In genomic region chr15:77607894-77608261, GRCh38 we compare ENCODE assay signal across 16 cellular contexts. TPM values are rescaled to one million over a fixed set of nuclear protein-coding genes. Genes with fewer than 3 reads are reported as not detected.
DNase-seq lines count a peak whose midpoint lies in the region; ATAC-seq and TF ChIP-seq lines count a peak whose summit lies in the region.
"Had no signal": no experiment of that assay in that cellular context is flagged by ENCODE, and none has a peak within 500 bp of the region (broad histone marks: within the 10 kb centered on the region; RNA-seq: fewer than 3 reads in every experiment).

No MANE protein-coding gene starts in this region.

- no peaks in the 10 kb centered on the region for H3K9me3 Mint-ChIP-seq in activated T-cell treated with anti-CD3 and anti-CD28 coated beads, Interleukin-2, amount 50 U/mL, for 24 hours

- 90 to 93% (median 91%) methylated on average over 4 to 5 of the region's 5 CpGs for WGBS in heart left ventricle, 4 donors

- H3K27me3 Mint-ChIP-seq in activated T-cell treated with anti-CD3 and anti-CD28 coated beads, Interleukin-2, amount 50 U/mL, for 24 hours: peaks cover 19% of the 10 kb centered on the region

- H3K27ac ChIP-seq in left ventricle myocardium inferior (replicated peaks) (peak overlapping the region; percentile 64), heart left ventricle (peak overlapping the region in 6 of 12 donors; percentile 46 to 66 (median 50)), Panc1 (ENCODE audit: low read length) (peak overlapping the region; percentile 57; the same call in 1 of the 2 replicates)
- H3K27ac ChIP-seq: lower lobe of right lung, neutrophil had no signal

- intact Hi-C loops in left ventricle myocardium inferior (cut with micrococcal nuclease): no loop called here
- intact Hi-C loops in heart left ventricle (cut with DNase I): no loop called here
- intact Hi-C loops in Panc1 (cut with micrococcal nuclease; ENCODE audit: unreplicated experiment): no loop called here

- no peak overlapping the region for H3K27ac Mint-ChIP-seq in activated T-cell treated with anti-CD3 and anti-CD28 coated beads, Interleukin-2, amount 50 U/mL, for 24 hours

- TF ChIP-seq CTCF in left ventricle myocardium inferior (IDR thresholded peaks at IDR 0.05; ENCODE audit: borderline replicate concordance) (no peak), heart left ventricle (IDR thresholded peaks at IDR 0.05) (no peak), Panc1 (IDR thresholded peaks at IDR 0.05) (no peak)

- no peaks in the 10 kb centered on the region for H3K9me3 ChIP-seq in left ventricle myocardium inferior (replicated peaks)
- H3K9me3 ChIP-seq in heart left ventricle: no peaks in the 10 kb centered on the region
- H3K9me3 ChIP-seq in Panc1 (ENCODE audit: control insufficient read depth, insufficient read depth, low read depth, low read length): no peaks in the 10 kb centered on the region
- H3K9me3 ChIP-seq: lower lobe of right lung, neutrophil had no signal

- POLR2A ChIA-PET in Panc1 (lab: Charles Lee): no interaction called here

- ATAC-seq in heart left ventricle (no peak), Panc1 (no peak)
- ATAC-seq: lower lobe of right lung had no signal

- H3K4me3 ChIP-seq in left ventricle myocardium inferior (no peak overlapping the region), heart left ventricle (no peak overlapping the region), Panc1 (ENCODE audit: low read depth in 2 of 2, low read length in 2 of 2) (no peak overlapping the region)
- H3K4me3 ChIP-seq: lower lobe of right lung had no signal

- no peak for TF ChIP-seq POLR2A in heart left ventricle (IDR thresholded peaks at IDR 0.05)

- no peaks in the 10 kb centered on the region for H3K36me3 Mint-ChIP-seq in activated T-cell treated with anti-CD3 and anti-CD28 coated beads, Interleukin-2, amount 50 U/mL, for 24 hours (ENCODE audit: low read depth)

- DNase-seq in left ventricle myocardium inferior (no peak), heart left ventricle (no peak), Panc1 (ENCODE audit: low read depth, low spot score) (no peak), globus pallidus (ENCODE audit: low spot score) (peak; percentile 78), NOMO-1 treated with DMSO at 0.1 percent for 48 hours (lab: John Stamatoyannopoulos, UW; ENCODE audit: unreplicated experiment) (no peak), islet precursor cell (no peak), COR-L47 (lab: John Stamatoyannopoulos, UW) (no peak)
- no peak for DNase-seq in activated T-cell treated with anti-CD3 and anti-CD28 coated beads, Interleukin-2, amount 50 U/mL, for 24 hours
- DNase-seq: activated gamma-delta T cell; DMS79; effector CD4-positive, alpha-beta T cell; lower lobe of right lung; small intestine had no signal

- in situ Hi-C loops in Panc1 (cut with HindIII; ENCODE audit: low pct_unique_long_range_greater_than_20kb, low sequenced_read_pairs): no loop called here

- BruUV-seq in Panc1 (replicated peaks; lab: Mats Ljungman, UMichigan): no TSS peak

- CTCF ChIA-PET in Panc1 (lab: Charles Lee): interaction anchor here (0.6 to 1.4 kb wide), 2 partner anchors 10 to 11 kb away, joined by 3 to 4 read pairs; no protein-coding TSS in a partner anchor

- H3K36me3 ChIP-seq in left ventricle myocardium inferior (no peaks in the 10 kb centered on the region), heart left ventricle (no peaks in the 10 kb centered on the region), Panc1 (ENCODE audit: control insufficient read depth, insufficient read depth, low read length) (no peaks in the 10 kb centered on the region)
- H3K36me3 ChIP-seq: lower lobe of right lung, neutrophil had no signal

- H3K4me1 ChIP-seq in left ventricle myocardium inferior: peaks cover 24% of the 10 kb centered on the region
- H3K4me1 ChIP-seq in heart left ventricle: peaks cover 0 to 23% (median 11%) of the 10 kb centered on the region in 12 donors
- H3K4me1 ChIP-seq in Panc1 (ENCODE audit: control insufficient read depth, insufficient read depth, low read length): peaks cover 31% of the 10 kb centered on the region; the same call in 1 of the 2 replicates
- H3K4me1 ChIP-seq: lower lobe of right lung had no signal

- H3K4me3 Mint-ChIP-seq in activated T-cell treated with anti-CD3 and anti-CD28 coated beads, Interleukin-2, amount 50 U/mL, for 24 hours: no peak overlapping the region

- peaks cover 4% of the 10 kb centered on the region for H3K4me1 Mint-ChIP-seq in activated T-cell treated with anti-CD3 and anti-CD28 coated beads, Interleukin-2, amount 50 U/mL, for 24 hours (ENCODE audit: low read depth)

- peaks cover 5% of the 10 kb centered on the region for H3K27me3 ChIP-seq in left ventricle myocardium inferior (ENCODE audit: low read depth)
- H3K27me3 ChIP-seq in heart left ventricle: no peaks in the 10 kb centered on the region
- no peaks in the 10 kb centered on the region for H3K27me3 ChIP-seq in Panc1 (ENCODE audit: control insufficient read depth, insufficient read depth, low read length)

RNA-seq across cellular contexts. Expression of gene LINGO1, which starts 24.8 kb away (rescaled TPM):
- total RNA-seq in left ventricle myocardium inferior (0.96 TPM), heart left ventricle (1 to 10 TPM in 7 of 9 donors, under 1 TPM in 2; 0.49 to 4.0 (median 1.7) TPM), Panc1 (2021; ENCODE audit: unreplicated experiment) (18.2 TPM)
- polyA plus RNA-seq in heart left ventricle: 1 to 10 TPM; 1.3 to 2.8 TPM
- 43.8 TPM for polyA plus RNA-seq in Panc1 (2012; ENCODE audit: insufficient read length)
- total RNA-seq: activated CD8-positive, alpha-beta memory T cell treated with anti-CD3 and anti-CD28 coated beads for 36 hours; MCF 10A had no signal
